Comparison of ENCODE assay signal across 1 cellular context in the genomic region with DNA sequence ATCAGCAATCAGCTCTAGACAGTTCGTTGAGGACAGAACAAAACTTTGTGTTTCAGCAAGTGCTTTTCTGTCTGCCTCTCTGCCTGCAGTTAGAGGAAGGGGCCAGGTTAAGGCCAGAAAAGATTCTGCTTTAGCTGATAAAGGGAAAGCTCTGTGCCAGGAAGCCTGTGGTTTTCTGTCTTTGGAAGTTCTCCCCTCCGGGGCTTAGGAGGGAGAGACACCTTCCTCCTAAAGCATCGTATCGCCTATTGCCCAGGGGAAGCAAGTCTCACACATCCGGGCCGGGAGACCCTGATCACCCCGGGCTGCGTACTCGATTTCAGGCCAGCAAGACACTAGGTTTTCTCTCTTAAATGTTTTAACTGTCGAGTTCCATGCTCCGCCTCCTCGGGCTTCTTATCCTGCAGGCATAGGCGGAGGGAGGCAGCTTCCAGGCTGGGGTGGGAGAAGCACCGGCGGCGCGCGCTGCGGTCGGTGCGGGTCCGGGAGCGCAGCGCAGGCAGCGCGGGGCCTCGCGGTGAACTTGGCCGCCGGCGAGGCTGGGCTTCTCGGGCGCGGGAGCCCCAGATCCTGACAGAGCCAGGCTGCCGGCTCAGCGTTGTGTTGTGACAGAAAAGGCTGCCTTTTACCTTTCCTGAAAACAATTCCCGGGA.
TF ChIP-seq lines count a peak whose summit lies in the region.
"Not testable (repeated sequence)": the region's sequence is repeated elsewhere in the genome, so short reads cannot be mapped to it uniquely, and the experiment has no call there.

No MANE protein-coding gene starts in this region.

TF ChIP-seq in K562, 482 proteins besides CTCF, POLR2A, EP300 and RAD21 (continued from another document):
- TF ChIP-seq ETV1 (tag; conservative IDR thresholded peaks at IDR 0.05; ENCODE audit: low read depth) (peak; percentile 68), RBFOX2 (IDR thresholded peaks at IDR 0.05; ENCODE audit: low read depth, low read length) (0 out of 2 replicates have a peak, but pooled peaks have one; percentile 47), RCOR1 (IDR thresholded peaks at IDR 0.05; ENCODE audit: borderline replicate concordance in 1 of 2, low read depth in 2 of 2, low read length in 2 of 2) (0 out of 4 replicates have a peak, but pooled peaks of 1 of the 2 experiments have one; percentile 44), CBFA2T2 (conservative IDR thresholded peaks at IDR 0.05) (0 out of 2 replicates have a peak, but pooled peaks have one; percentile 10), ZBTB7A (IDR thresholded peaks at IDR 0.05; ENCODE audit: borderline replicate concordance, control insufficient read depth, low read depth, low read length) (peak; percentile 28; the same call in 1 of the 2 replicates), NCOR1 (IDR thresholded peaks at IDR 0.05) (0 out of 2 replicates have a peak, but pooled peaks have one; percentile 9), HNRNPLL (IDR thresholded peaks at IDR 0.05; ENCODE audit: low read depth, low read length, poor library complexity, severe bottlenecking) (peak; percentile 55), CBFA2T3 (IDR thresholded peaks at IDR 0.05) (peak; percentile 33; the same call in 1 of the 2 replicates), POLR2G (IDR thresholded peaks at IDR 0.05; ENCODE audit: low read depth, low read length) (peak; percentile 42; the same call in 1 of the 2 replicates), MYNN (IDR thresholded peaks at IDR 0.05) (0 out of 2 replicates have a peak, but pooled peaks have one; percentile 17), ZNF644 (tag; IDR thresholded peaks at IDR 0.05; ENCODE audit: low read depth) (0 out of 2 replicates have a peak, but pooled peaks have one; percentile 33), RBBP5 (IDR thresholded peaks at IDR 0.05; ENCODE audit: borderline replicate concordance, insufficient read depth, low read length, poor library complexity, severe bottlenecking) (peak; percentile 65), RNF2 (IDR thresholded peaks at IDR 0.05) (peak; percentile 80; the same call in 1 of the 2 replicates)
- TF ChIP-seq, protein P1, sequence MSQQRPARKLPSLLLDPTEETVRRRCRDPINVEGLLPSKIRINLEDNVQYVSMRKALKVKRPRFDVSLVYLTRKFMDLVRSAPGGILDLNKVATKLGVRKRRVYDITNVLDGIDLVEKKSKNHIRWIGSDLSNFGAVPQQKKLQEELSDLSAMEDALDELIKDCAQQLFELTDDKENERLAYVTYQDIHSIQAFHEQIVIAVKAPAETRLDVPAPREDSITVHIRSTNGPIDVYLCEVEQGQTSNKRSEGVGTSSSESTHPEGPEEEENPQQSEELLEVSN (IDR thresholded peaks at IDR 0.05; ENCODE audit: borderline replicate concordance in 1 of 2, extremely low read depth in 1 of 2, insufficient read depth in 1 of 2, insufficient read length in 1 of 2, low read depth in 1 of 2, low read length in 1 of 2, poor library complexity in 1 of 2, severe bottlenecking in 1 of 2), result peak in 1 of 2 experiments; percentile 34
- TF ChIP-seq, protein P2, sequence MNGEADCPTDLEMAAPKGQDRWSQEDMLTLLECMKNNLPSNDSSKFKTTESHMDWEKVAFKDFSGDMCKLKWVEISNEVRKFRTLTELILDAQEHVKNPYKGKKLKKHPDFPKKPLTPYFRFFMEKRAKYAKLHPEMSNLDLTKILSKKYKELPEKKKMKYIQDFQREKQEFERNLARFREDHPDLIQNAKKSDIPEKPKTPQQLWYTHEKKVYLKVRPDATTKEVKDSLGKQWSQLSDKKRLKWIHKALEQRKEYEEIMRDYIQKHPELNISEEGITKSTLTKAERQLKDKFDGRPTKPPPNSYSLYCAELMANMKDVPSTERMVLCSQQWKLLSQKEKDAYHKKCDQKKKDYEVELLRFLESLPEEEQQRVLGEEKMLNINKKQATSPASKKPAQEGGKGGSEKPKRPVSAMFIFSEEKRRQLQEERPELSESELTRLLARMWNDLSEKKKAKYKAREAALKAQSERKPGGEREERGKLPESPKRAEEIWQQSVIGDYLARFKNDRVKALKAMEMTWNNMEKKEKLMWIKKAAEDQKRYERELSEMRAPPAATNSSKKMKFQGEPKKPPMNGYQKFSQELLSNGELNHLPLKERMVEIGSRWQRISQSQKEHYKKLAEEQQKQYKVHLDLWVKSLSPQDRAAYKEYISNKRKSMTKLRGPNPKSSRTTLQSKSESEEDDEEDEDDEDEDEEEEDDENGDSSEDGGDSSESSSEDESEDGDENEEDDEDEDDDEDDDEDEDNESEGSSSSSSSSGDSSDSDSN (IDR thresholded peaks at IDR 0.05; ENCODE audit: borderline replicate concordance in 1 of 2, low read depth in 2 of 2, low read length in 2 of 2), result peak in 1 of 2 experiments; percentile 82; a peak in 2 of 4 replicates
- not testable (repeated sequence) for TF ChIP-seq MYNN (CRISPR knock-in tag; IDR thresholded peaks at IDR 0.05)
- TF ChIP-seq, protein P3, sequence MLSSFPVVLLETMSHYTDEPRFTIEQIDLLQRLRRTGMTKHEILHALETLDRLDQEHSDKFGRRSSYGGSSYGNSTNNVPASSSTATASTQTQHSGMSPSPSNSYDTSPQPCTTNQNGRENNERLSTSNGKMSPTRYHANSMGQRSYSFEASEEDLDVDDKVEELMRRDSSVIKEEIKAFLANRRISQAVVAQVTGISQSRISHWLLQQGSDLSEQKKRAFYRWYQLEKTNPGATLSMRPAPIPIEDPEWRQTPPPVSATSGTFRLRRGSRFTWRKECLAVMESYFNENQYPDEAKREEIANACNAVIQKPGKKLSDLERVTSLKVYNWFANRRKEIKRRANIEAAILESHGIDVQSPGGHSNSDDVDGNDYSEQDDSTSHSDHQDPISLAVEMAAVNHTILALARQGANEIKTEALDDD (IDR thresholded peaks at IDR 0.05), result 0 out of 2 replicates have a peak, but pooled peaks have one; percentile 11
- TF ChIP-seq, protein P4, sequence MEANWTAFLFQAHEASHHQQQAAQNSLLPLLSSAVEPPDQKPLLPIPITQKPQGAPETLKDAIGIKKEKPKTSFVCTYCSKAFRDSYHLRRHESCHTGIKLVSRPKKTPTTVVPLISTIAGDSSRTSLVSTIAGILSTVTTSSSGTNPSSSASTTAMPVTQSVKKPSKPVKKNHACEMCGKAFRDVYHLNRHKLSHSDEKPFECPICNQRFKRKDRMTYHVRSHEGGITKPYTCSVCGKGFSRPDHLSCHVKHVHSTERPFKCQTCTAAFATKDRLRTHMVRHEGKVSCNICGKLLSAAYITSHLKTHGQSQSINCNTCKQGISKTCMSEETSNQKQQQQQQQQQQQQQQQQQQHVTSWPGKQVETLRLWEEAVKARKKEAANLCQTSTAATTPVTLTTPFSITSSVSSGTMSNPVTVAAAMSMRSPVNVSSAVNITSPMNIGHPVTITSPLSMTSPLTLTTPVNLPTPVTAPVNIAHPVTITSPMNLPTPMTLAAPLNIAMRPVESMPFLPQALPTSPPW (CRISPR knock-in tag; IDR thresholded peaks at IDR 0.05), result 0 out of 2 replicates have a peak, but pooled peaks have one; percentile 25
TF ChIP-seq in K562: peak in this region for 18; not testable (repeated sequence) for 464.
